Comparison of ENCODE assay signal across 11 cellular contexts in genomic region chr1:32772281-32773017, GRCh38. TPM values are rescaled to one million over a fixed set of nuclear protein-coding genes. Genes with fewer than 3 reads are reported as not detected.
DNase-seq lines count a peak whose midpoint lies in the region; ATAC-seq, FAIRE-seq and TF ChIP-seq lines count a peak whose summit lies in the region.
"Had no signal": no experiment of that assay in that cellular context is flagged by ENCODE, and none has a peak within 500 bp of the region (broad histone marks: within the 10 kb centered on the region; RNA-seq: fewer than 3 reads in every experiment).

No MANE protein-coding gene starts in this region.

- POLR2A ChIA-PET in activated CD8-positive, alpha-beta T cell treated with anti-CD3 and anti-CD28 coated beads for 36 hours (lab: Charles Lee): interaction anchor here (0.7 to 3.1 kb wide), 12 partner anchors 8 to 103 kb away, joined by 3 to 11 read pairs (median 4); partner anchors contain the start of gene YARS1
- POLR2A ChIA-PET in activated CD8-positive, alpha-beta T cell treated with anti-CD3 and anti-CD28 coated beads, Interleukin-2, amount 10 ng/mL, durations not matched to agents 7 days and 5 days (lab: Charles Lee): interaction anchor here (1.1 to 2.8 kb wide), 2 partner anchors 60 to 122 kb away, joined by 3 to 9 read pairs; partner anchors contain the start of gene RBBP4
- POLR2A ChIA-PET in IMR-90 (lab: Charles Lee; ENCODE audit: unreplicated experiment): interaction anchor here (0.5 kb wide), 1 partner anchor 27 kb away, joined by 3 read pairs; no protein-coding TSS in a partner anchor

- H3K4me2 ChIP-seq in IMR-90 (ENCODE audit: low read depth, low read length): no peak overlapping the region

- H2BK20ac ChIP-seq in IMR-90 (ENCODE audit: low read depth, low read length): no peak overlapping the region; the same call in 1 of the 2 replicates

- no peak overlapping the region for H3K18ac ChIP-seq in IMR-90 (ENCODE audit: low read depth, low read length)

- H3K9me1 ChIP-seq in IMR-90 (ENCODE audit: insufficient read depth, low read length): no peaks in the 10 kb centered on the region; the same call in 1 of the 2 replicates

- peaks cover 16% of the 10 kb centered on the region for H3K4me1 Mint-ChIP-seq in activated CD8-positive, alpha-beta T cell treated with anti-CD3 and anti-CD28 coated beads for 36 hours (ENCODE audit: low read depth)
- H3K4me1 Mint-ChIP-seq in activated CD8-positive, alpha-beta T cell treated with anti-CD3 and anti-CD28 coated beads, Interleukin-2, amount 10 ng/mL, durations not matched to agents 7 days and 5 days (ENCODE audit: low read depth): peaks cover 21% of the 10 kb centered on the region

- TF ChIP-seq RAD21 in IMR-90 (IDR thresholded peaks at IDR 0.05; ENCODE audit: low read length): no peak

- H3K14ac ChIP-seq in IMR-90 (replicated peaks; ENCODE audit: low read depth, low read length): no peak overlapping the region

- ATAC-seq in activated CD8-positive, alpha-beta T cell treated with anti-CD3 and anti-CD28 coated beads for 36 hours: peak; percentile 4
- no peak for ATAC-seq in activated CD8-positive, alpha-beta T cell treated with anti-CD3 and anti-CD28 coated beads, Interleukin-2, amount 10 ng/mL, durations not matched to agents 7 days and 5 days
- no peak for ATAC-seq in IMR-90 (ENCODE audit: low read depth)
- ATAC-seq in pancreas: peak in 3 of 4 donors; percentile 1 to 3 (median 2)
- no peak for ATAC-seq in GM18867 (IDR thresholded peaks at IDR 0.05; ENCODE audit: unreplicated experiment)

- no peak for TF ChIP-seq CTCF in activated CD8-positive, alpha-beta T cell treated with anti-CD3 and anti-CD28 coated beads for 36 hours (IDR thresholded peaks at IDR 0.05)
- TF ChIP-seq CTCF in IMR-90 (conservative IDR thresholded peaks at IDR 0.05; ENCODE audit: low read depth, low read length) (no peak), pancreas (IDR thresholded peaks at IDR 0.05) (no peak)

- H3K23ac ChIP-seq in IMR-90 (ENCODE audit: low read depth, low read length): no peak overlapping the region

- H2AFZ ChIP-seq in IMR-90 (replicated peaks; ENCODE audit: low read length, poor library complexity): peak overlapping the region; percentile 74

- dilution Hi-C loops in IMR-90 (cut with HindIII; ENCODE audit: low sequenced_read_pairs, unreplicated experiment): no loop called here

- no peak overlapping the region for H3K9ac ChIP-seq in IMR-90 (ENCODE audit: low read depth, low read length)

- H2AK5ac ChIP-seq in IMR-90 (ENCODE audit: low read depth, low read length): no peak overlapping the region

- no CpG with 5 or more reads among the region's 10 CpGs for WGBS in IMR-90 (ENCODE audit: extremely low coverage in 2 of 2, insufficient read length in 1 of 2), 2 experiments
- 76 to 80% methylated on average over 10 of the region's 10 CpGs for WGBS in pancreas, 2 donors

- H3K27ac ChIP-seq in IMR-90 (ENCODE audit: insufficient read depth, low read length): no peak overlapping the region
- H3K27ac ChIP-seq in epithelial cell of prostate: peak overlapping the region; percentile 58
- peak overlapping the region in 1 of 4 donors; percentile 44 for H3K27ac ChIP-seq in pancreas

- in situ Hi-C loops in IMR-90 (cut with MboI; ENCODE audit: low sequenced_read_pairs): no loop called here

- no peak overlapping the region for H2BK15ac ChIP-seq in IMR-90 (ENCODE audit: low read depth, low read length)

- no peak for DNase-seq in activated CD8-positive, alpha-beta T cell treated with anti-CD3 and anti-CD28 coated beads for 36 hours
- no peak for DNase-seq in activated CD8-positive, alpha-beta T cell treated with anti-CD3 and anti-CD28 coated beads, Interleukin-2, amount 10 ng/mL, durations not matched to agents 7 days and 5 days
- DNase-seq in IMR-90: no peak
- no peak for DNase-seq in epithelial cell of prostate (ENCODE audit: low read depth, low spot score)
- no peak for DNase-seq in pancreas
- DNase-seq in NCI-H774 (lab: John Stamatoyannopoulos, UW): no peak
- no peak for DNase-seq in H4 (ENCODE audit: low spot score)

- intact Hi-C loops in activated CD8-positive, alpha-beta T cell treated with anti-CD3 and anti-CD28 coated beads for 36 hours (cut with micrococcal nuclease): no loop called here
- intact Hi-C loops in IMR-90 (cut with micrococcal nuclease): loop anchor here (1.0 to 2.0 kb wide), 3 partner anchors 60 to 372 kb away; no protein-coding TSS in a partner anchor
- intact Hi-C loops in pancreas (cut with DNase I): loop anchor here in 2 of 3 donors (5.0 to 10.0 kb wide), 2 partner anchors 60 to 92 kb away; no protein-coding TSS in a partner anchor

- H3K27me3 ChIP-seq in IMR-90 (ENCODE audit: control insufficient read depth, insufficient read depth, low read length) (no peaks in the 10 kb centered on the region), pancreas (no peaks in the 10 kb centered on the region)
- H3K27me3 ChIP-seq: gastrocnemius medialis had no signal

- peak overlapping the region; percentile 48 for H2AK9ac ChIP-seq in IMR-90 (replicated peaks; ENCODE audit: low read depth, low read length, poor library complexity)

- H3K4me3 Mint-ChIP-seq in activated CD8-positive, alpha-beta T cell treated with anti-CD3 and anti-CD28 coated beads for 36 hours: no peak overlapping the region
- H3K4me3 Mint-ChIP-seq in activated CD8-positive, alpha-beta T cell treated with anti-CD3 and anti-CD28 coated beads, Interleukin-2, amount 10 ng/mL, durations not matched to agents 7 days and 5 days: no peak overlapping the region
- H3K4me3 Mint-ChIP-seq: stimulated activated memory B cell treated with anti-CD40 and anti-IgM and Interleukin-4, amounts not matched to agents 10 μg/mL and 1 μg/mL and 100 μg/mL, for 72 hours had no signal

- peak overlapping the region; percentile 17; the same call in 1 of the 2 replicates for H3K4ac ChIP-seq in IMR-90 (ENCODE audit: low read depth, low read length)

- no peak overlapping the region for H3K27ac Mint-ChIP-seq in activated CD8-positive, alpha-beta T cell treated with anti-CD3 and anti-CD28 coated beads for 36 hours
- no peak overlapping the region for H3K27ac Mint-ChIP-seq in activated CD8-positive, alpha-beta T cell treated with anti-CD3 and anti-CD28 coated beads, Interleukin-2, amount 10 ng/mL, durations not matched to agents 7 days and 5 days
- H3K27ac Mint-ChIP-seq: stimulated activated memory B cell treated with anti-CD40 and anti-IgM and Interleukin-4, amounts not matched to agents 10 μg/mL and 1 μg/mL and 100 μg/mL, for 72 hours had no signal

- H4K91ac ChIP-seq in IMR-90 (ENCODE audit: insufficient read depth, low read depth, low read length): no peak overlapping the region

- peaks cover 18% of the 10 kb centered on the region; the same call in 1 of the 2 replicates for H4K20me1 ChIP-seq in IMR-90 (ENCODE audit: insufficient read depth, low read length)

- H3K36me3 Mint-ChIP-seq in activated CD8-positive, alpha-beta T cell treated with anti-CD3 and anti-CD28 coated beads for 36 hours (ENCODE audit: low read depth): peaks cover 21% of the 10 kb centered on the region
- peaks cover 18% of the 10 kb centered on the region for H3K36me3 Mint-ChIP-seq in activated CD8-positive, alpha-beta T cell treated with anti-CD3 and anti-CD28 coated beads, Interleukin-2, amount 10 ng/mL, durations not matched to agents 7 days and 5 days (ENCODE audit: low read depth)

- H3K4me3 ChIP-seq in IMR-90 (ENCODE audit: insufficient read depth, low read depth, low read length) (no peak overlapping the region), pancreas (no peak overlapping the region)
- H3K4me3 ChIP-seq: gastrocnemius medialis had no signal

- CTCF ChIA-PET in activated CD8-positive, alpha-beta T cell treated with anti-CD3 and anti-CD28 coated beads for 36 hours (lab: Charles Lee): interaction anchor here (0.7 to 13.2 kb wide), 28 partner anchors 10 to 365 kb away, joined by 3 to 197 read pairs (median 4); no protein-coding TSS in a partner anchor
- CTCF ChIA-PET in activated CD8-positive, alpha-beta T cell treated with anti-CD3 and anti-CD28 coated beads, Interleukin-2, amount 10 ng/mL, durations not matched to agents 7 days and 5 days (lab: Charles Lee): interaction anchor here (0.6 to 6.3 kb wide), 23 partner anchors 9 to 372 kb away, joined by 3 to 142 read pairs (median 7); no protein-coding TSS in a partner anchor
- CTCF ChIA-PET in IMR-90 (lab: Yijun Ruan, JAX): interaction anchor here (0.6 to 5.7 kb wide), 5 partner anchors 8 to 66 kb away, joined by 4 to 52 read pairs (median 7); no protein-coding TSS in a partner anchor

- no peaks in the 10 kb centered on the region for H3K9me3 ChIP-seq in IMR-90 (ENCODE audit: control insufficient read depth, insufficient read depth, low read length)
- no peaks in the 10 kb centered on the region for H3K9me3 ChIP-seq in pancreas
- H3K9me3 ChIP-seq: gastrocnemius medialis had no signal

- H3K56ac ChIP-seq in IMR-90 (ENCODE audit: extremely low read depth, insufficient read depth, low read length): no peak overlapping the region

- H3K4me1 ChIP-seq in IMR-90 (ENCODE audit: control insufficient read depth, insufficient read depth, low read length) (peaks cover 11% of the 10 kb centered on the region), pancreas (peaks cover 3 to 13% (median 7%) of the 10 kb centered on the region in 3 donors)

- H3K36me3 ChIP-seq in IMR-90 (ENCODE audit: control insufficient read depth, insufficient read depth, low read length) (peaks cover 36% of the 10 kb centered on the region), pancreas (peaks cover 0 to 51% (median 12%) of the 10 kb centered on the region in 3 donors)

- no peak overlapping the region for H4K5ac ChIP-seq in IMR-90 (ENCODE audit: low read depth, low read length)

- H2BK120ac ChIP-seq in IMR-90 (ENCODE audit: low read depth, low read length): no peak overlapping the region

- no peak overlapping the region for H2BK5ac ChIP-seq in IMR-90 (ENCODE audit: low read depth, low read length, poor library complexity, severe bottlenecking)

- peaks cover 0 to 15% of the 10 kb centered on the region in 2 experiments; a peak in 2 of 4 replicates for H3K79me1 ChIP-seq in IMR-90 (ENCODE audit: low read depth in 1 of 2, low read length in 2 of 2)

- no peak for FAIRE-seq in pancreas (lab: Jason Lieb, UNC)
- FAIRE-seq: endometrium had no signal

- no peaks in the 10 kb centered on the region for H3K9me3 Mint-ChIP-seq in activated CD8-positive, alpha-beta T cell treated with anti-CD3 and anti-CD28 coated beads for 36 hours
- H3K9me3 Mint-ChIP-seq in activated CD8-positive, alpha-beta T cell treated with anti-CD3 and anti-CD28 coated beads, Interleukin-2, amount 10 ng/mL, durations not matched to agents 7 days and 5 days (ENCODE audit: insufficient read depth): no peaks in the 10 kb centered on the region
- H3K9me3 Mint-ChIP-seq: stimulated activated memory B cell treated with anti-CD40 and anti-IgM and Interleukin-4, amounts not matched to agents 10 μg/mL and 1 μg/mL and 100 μg/mL, for 72 hours had no signal

- TF ChIP-seq POLR2A in IMR-90 (IDR thresholded peaks at IDR 0.05; ENCODE audit: low read depth, low read length): no peak

- no peak overlapping the region for H4K8ac ChIP-seq in IMR-90 (ENCODE audit: low read depth in 2 of 2, low read length in 2 of 2)

- BruUV-seq in IMR-90 (replicated peaks; lab: Mats Ljungman, UMichigan): no TSS peak

- no peaks in the 10 kb centered on the region for H3K27me3 Mint-ChIP-seq in activated CD8-positive, alpha-beta T cell treated with anti-CD3 and anti-CD28 coated beads for 36 hours
- H3K27me3 Mint-ChIP-seq in activated CD8-positive, alpha-beta T cell treated with anti-CD3 and anti-CD28 coated beads, Interleukin-2, amount 10 ng/mL, durations not matched to agents 7 days and 5 days (ENCODE audit: low read depth): no peaks in the 10 kb centered on the region

RNA-seq across cellular contexts. Expression of gene YARS1, which starts 44.7 kb away (rescaled TPM):
- 100 to 1,000 TPM; 231 to 238 TPM for total RNA-seq in activated CD8-positive, alpha-beta T cell treated with anti-CD3 and anti-CD28 coated beads for 36 hours
- 100 to 1,000 TPM; 175 to 189 TPM for total RNA-seq in activated CD8-positive, alpha-beta T cell treated with anti-CD3 and anti-CD28 coated beads, Interleukin-2, amount 10 ng/mL, durations not matched to agents 7 days and 5 days
- total RNA-seq in IMR-90 (2012; rRNA removed): 149 and 166 TPM in 2 replicates
- 62.3 and 100 TPM in 2 replicates for polyA plus RNA-seq in IMR-90 (2012; rRNA removed)
- polyA plus RNA-seq in IMR-90 (2012; cell fraction: cytosol; rRNA removed): 44.6 and 66.2 TPM in 2 replicates
- polyA plus RNA-seq in IMR-90 (2012; cell fraction: nucleus; rRNA removed; ENCODE audit: low replicate concordance): 61.1 and 163 TPM in 2 replicates
- 100 to 1,000 TPM in 1 of 6 donors, 10 to 100 TPM in 5; 32.9 to 135 (median 38.3) TPM for total RNA-seq in pancreas
- polyA plus RNA-seq in pancreas: 10 to 100 TPM; 25.1 to 30.4 TPM
- total RNA-seq in H4 (2014; rRNA removed; shearing (Covaris generic)): 136 and 168 TPM in 2 replicates

RNA-seq across cellular contexts. Expression of gene S100PBP, which starts 45.0 kb away (rescaled TPM):
- 10 to 100 TPM; 25.7 to 27.3 TPM for total RNA-seq in activated CD8-positive, alpha-beta T cell treated with anti-CD3 and anti-CD28 coated beads for 36 hours
- 10 to 100 TPM; 78.3 to 78.9 TPM for total RNA-seq in activated CD8-positive, alpha-beta T cell treated with anti-CD3 and anti-CD28 coated beads, Interleukin-2, amount 10 ng/mL, durations not matched to agents 7 days and 5 days
- 20.3 and 25.8 TPM in 2 replicates for total RNA-seq in IMR-90 (2012; rRNA removed)
- 12.6 and 13.9 TPM in 2 replicates for polyA plus RNA-seq in IMR-90 (2012; rRNA removed)
- polyA plus RNA-seq in IMR-90 (2012; cell fraction: cytosol; rRNA removed): 2.6 and 4.5 TPM in 2 replicates
- polyA plus RNA-seq in IMR-90 (2012; cell fraction: nucleus; rRNA removed; ENCODE audit: low replicate concordance): 8.9 and 48.4 TPM in 2 replicates
- total RNA-seq in pancreas: 10 to 100 TPM in 3 of 6 donors, 1 to 10 TPM in 3; 7.6 to 20.2 (median 10.3) TPM
- polyA plus RNA-seq in pancreas: 10 to 100 TPM; 12.4 to 13.5 TPM
- 25.2 and 29.1 TPM in 2 replicates for total RNA-seq in H4 (2014; rRNA removed; shearing (Covaris generic))

Comparison
In these comparisons a context has a peak if more than half of its experiments do, and no peak if none do; other contexts are left out.
1. ATAC-seq: peak in activated CD8-positive, alpha-beta T cell treated with anti-CD3 and anti-CD28 coated beads for 36 hours (single experiment) and pancreas (3 of 4); none in activated CD8-positive, alpha-beta T cell treated with anti-CD3 and anti-CD28 coated beads, Interleukin-2, amount 10 ng/mL, durations not matched to agents 7 days and 5 days (single experiment), IMR-90 (single experiment) and GM18867 (single experiment).